Comparison of ENCODE assay signal across 8 cellular contexts in the genomic region with DNA sequence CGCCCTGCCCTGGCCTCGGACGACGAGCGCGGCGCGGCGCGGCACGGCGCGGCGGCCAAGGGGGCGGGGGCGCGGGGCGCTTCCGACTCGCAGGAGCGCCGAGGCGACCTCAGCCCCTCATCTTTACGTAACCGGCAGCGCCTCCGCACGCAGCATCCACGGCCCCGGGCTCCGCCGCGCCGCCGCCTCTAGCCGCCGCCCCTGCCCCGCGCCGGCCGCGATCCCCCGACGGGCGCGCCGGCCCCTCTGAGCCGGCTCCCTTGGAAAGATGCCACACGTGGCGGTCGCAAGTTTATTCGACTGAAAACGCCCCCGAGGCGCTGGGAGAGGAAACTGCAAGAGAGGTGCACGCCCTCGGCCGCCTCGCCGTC. TPM values are rescaled to one million over a fixed set of nuclear protein-coding genes. Genes with fewer than 3 reads are reported as not detected.
DNase-seq lines count a peak whose midpoint lies in the region; ATAC-seq and TF ChIP-seq lines count a peak whose summit lies in the region.

No MANE protein-coding gene starts in this region.

- peak overlapping the region; percentile 97 for H3K4me3 ChIP-seq in epithelial cell of esophagus (ENCODE audit: low read length)
- peak overlapping the region; percentile 82 for H3K4me3 ChIP-seq in naive thymus-derived CD4-positive, alpha-beta T cell (ENCODE audit: low read length)

- peak overlapping the region; percentile 99 to 100 (median 100) for H3K27ac Mint-ChIP-seq in naive thymus-derived CD4-positive, alpha-beta T cell

- H3K27me3 ChIP-seq in naive thymus-derived CD4-positive, alpha-beta T cell (ENCODE audit: control insufficient read depth in 2 of 2, insufficient read depth in 2 of 2, low read length in 2 of 2) = no peaks in the 10 kb centered on the region

- H3K27me3 Mint-ChIP-seq in naive thymus-derived CD4-positive, alpha-beta T cell = peaks cover 0 to 3% (median 0%) of the 10 kb centered on the region in 5 donors

- peak overlapping the region; percentile 91 to 100 (median 98) for H3K4me3 Mint-ChIP-seq in naive thymus-derived CD4-positive, alpha-beta T cell

- intact Hi-C loops in naive thymus-derived CD4-positive, alpha-beta T cell (cut with micrococcal nuclease) = loop anchor here (2.0 to 10.0 kb wide), 9 partner anchors 61 to 1954 kb away; partner anchors contain the start of genes CEMIP2 (in 2 of the 2), ABHD17B (in 1 of the 2), C9orf85 (in 1 of the 2) and CFAP95 (in 1 of the 2)

- H3K36me3 Mint-ChIP-seq in naive thymus-derived CD4-positive, alpha-beta T cell = peaks cover 0 to 4% (median 3%) of the 10 kb centered on the region in 5 donors

- H3K4me1 ChIP-seq in naive thymus-derived CD4-positive, alpha-beta T cell (ENCODE audit: control insufficient read depth in 2 of 2, insufficient read depth in 2 of 2, low read length in 2 of 2) = peaks cover 30 to 36% of the 10 kb centered on the region in 2 donors

- H3K27ac ChIP-seq in naive thymus-derived CD4-positive, alpha-beta T cell (ENCODE audit: low read depth, low read length) = peak overlapping the region; percentile 99

- CTCF ChIA-PET in naive thymus-derived CD4-positive, alpha-beta T cell (lab: Charles Lee) = no interaction called here

- peaks cover 0 to 14% (median 0%) of the 10 kb centered on the region in 3 experiments for H3K36me3 ChIP-seq in naive thymus-derived CD4-positive, alpha-beta T cell (ENCODE audit: control insufficient read depth in 2 of 3, insufficient read depth in 3 of 3, low read length in 3 of 3)

- H3K9me3 Mint-ChIP-seq in naive thymus-derived CD4-positive, alpha-beta T cell = peaks cover 0 to 5% (median 0%) of the 10 kb centered on the region in 11 donors

- POLR2A ChIA-PET in naive thymus-derived CD4-positive, alpha-beta T cell (lab: Charles Lee) = interaction anchor here (0.6 to 3.6 kb wide), 10 partner anchors 8 to 151 kb away, joined by 3 to 61 read pairs (median 12); no protein-coding TSS in a partner anchor

- peak; percentile 70 for DNase-seq in DMS 273 treated with DMSO at 0.1 percent for 48 hours (lab: John Stamatoyannopoulos, UW)
- peak; percentile 59 for DNase-seq in T1000 (lab: John Stamatoyannopoulos, UW)
- DNase-seq in epithelial cell of esophagus (ENCODE audit: low read depth) = no peak
- DNase-seq in naive thymus-derived CD4-positive, alpha-beta T cell = peak in 2 of 9 donors; percentile 73 to 83
- no peak for DNase-seq in GF-D8 (lab: John Stamatoyannopoulos, UW)
- no peak for DNase-seq in cerebellar nuclear complex (lab: John Stamatoyannopoulos, UW)

- H3K4me1 Mint-ChIP-seq in naive thymus-derived CD4-positive, alpha-beta T cell = peaks cover 14 to 63% (median 45%) of the 10 kb centered on the region in 7 donors

- ATAC-seq in GM19372 (IDR thresholded peaks at IDR 0.05; ENCODE audit: low read depth, unreplicated experiment) (peak; percentile 21), HG03342 (IDR thresholded peaks at IDR 0.05; ENCODE audit: unreplicated experiment) (peak; percentile 20)
- peak; percentile 59 for ATAC-seq in naive thymus-derived CD4-positive, alpha-beta T cell

- no peaks in the 10 kb centered on the region for H3K9me3 ChIP-seq in naive thymus-derived CD4-positive, alpha-beta T cell (ENCODE audit: control insufficient read depth in 2 of 3, low read length in 3 of 3)

- TF ChIP-seq CTCF in epithelial cell of esophagus (IDR thresholded peaks at IDR 0.05; ENCODE audit: insufficient read depth, low read depth, low read length, missing control alignments) = no peak

RNA-seq across cellular contexts. Expression of gene KLF9, which starts 1.0 kb away (rescaled TPM):
- 10 to 100 TPM; 12.6 to 96.7 (median 23.3) TPM for total RNA-seq in naive thymus-derived CD4-positive, alpha-beta T cell
- 1 to 10 TPM; 2.3 to 3.5 TPM for polyA plus RNA-seq in naive thymus-derived CD4-positive, alpha-beta T cell

Comparison
In these comparisons a context has a peak if more than half of its experiments do, and no peak if none do; other contexts are left out.
1. DNase-seq: peak in DMS 273 treated with DMSO at 0.1 percent for 48 hours (single experiment) and T1000 (single experiment); none in epithelial cell of esophagus (single experiment), GF-D8 (single experiment) and cerebellar nuclear complex (0 of 2).
2. Peak in every context shown above with its lines, with median percentiles within 50 percentile points of each other: ATAC-seq.